8 cellular contexts compared by ENCODE assay signal in the genomic region with DNA sequence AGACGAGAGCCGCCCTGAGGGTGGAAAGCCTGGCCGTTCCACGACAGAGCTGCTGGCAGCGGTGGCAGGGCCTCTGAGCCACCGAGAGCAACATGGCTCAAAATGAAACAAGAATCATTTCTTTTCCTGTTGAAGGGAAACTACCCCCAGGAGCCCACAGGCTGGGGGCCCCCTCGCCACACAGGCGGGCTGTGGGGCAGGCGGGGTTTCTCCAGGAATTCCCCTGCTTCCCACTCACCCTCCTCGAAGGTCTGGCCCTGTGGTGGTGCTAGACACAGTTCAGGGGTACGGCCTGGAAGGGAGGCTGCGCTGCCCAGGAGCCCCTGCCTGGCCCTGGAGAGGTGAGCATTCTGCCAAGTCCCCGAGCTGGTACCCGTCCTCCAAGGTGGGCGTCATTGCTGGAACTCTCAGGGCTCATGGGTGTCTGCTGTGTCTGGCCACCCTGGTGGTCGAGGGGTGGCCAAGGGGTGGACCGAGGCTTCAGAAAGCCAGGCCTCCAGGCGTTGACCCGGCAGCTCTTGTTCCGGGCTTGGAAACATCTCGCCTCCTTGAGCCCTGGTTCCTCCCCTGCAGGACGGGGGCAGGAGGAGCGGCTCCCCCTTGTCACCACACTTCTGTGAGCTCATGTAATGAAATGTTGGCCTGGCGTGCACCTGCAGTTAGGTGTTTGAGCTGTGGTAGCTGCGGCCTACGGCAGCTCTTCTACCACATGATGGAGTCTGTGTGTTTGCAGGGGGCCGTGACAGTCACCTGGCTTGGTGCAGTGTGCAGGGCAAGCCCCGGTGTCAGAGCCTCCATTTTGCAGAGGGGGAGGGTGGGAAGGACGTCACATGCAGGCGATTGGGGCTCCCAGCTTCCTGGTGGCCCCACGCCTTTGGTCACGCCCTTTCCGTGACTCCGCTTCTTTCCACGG.
DNase-seq lines count a peak whose midpoint lies in the region; ATAC-seq and TF ChIP-seq lines count a peak whose summit lies in the region.

No MANE protein-coding gene starts in this region.

- H3K36me3 ChIP-seq in thymus (ENCODE audit: control insufficient read depth, insufficient read depth), result no peaks in the 10 kb centered on the region

- DNase-seq in activated CD4-positive, alpha-beta T cell treated with anti-CD3 and anti-CD28 coated beads for 48 hours, result peak; percentile 85
- DNase-seq in glomerular visceral epithelial cell (ENCODE audit: extremely low spot score) (peak; percentile 61), amygdala (lab: John Stamatoyannopoulos, UW) (no peak), middle frontal gyrus (ENCODE audit: extremely low spot score, low spot score) (no peak), NCI-H1694 treated with DMSO at 0.1 percent for 48 hours (lab: John Stamatoyannopoulos, UW) (no peak)

- peak; percentile 36 for ATAC-seq in HG02763 (IDR thresholded peaks at IDR 0.05; ENCODE audit: unreplicated experiment)

- 55% methylated on average over 35 of the region's 35 CpGs for WGBS in thymus

- H3K27me3 ChIP-seq in thymus (ENCODE audit: control insufficient read depth, insufficient read depth), result no peaks in the 10 kb centered on the region

- no peaks in the 10 kb centered on the region for H3K9me3 ChIP-seq in thymus (ENCODE audit: control insufficient read depth)

- peak; percentile 56 for TF ChIP-seq POLR2A in GM15510 (IDR thresholded peaks at IDR 0.05; ENCODE audit: borderline replicate concordance, extremely low read depth, insufficient read length)

- peak overlapping the region; percentile 62 for H3K27ac ChIP-seq in thymus (ENCODE audit: low read depth)

- H3K4me3 ChIP-seq in thymus (ENCODE audit: low read length), result no peak overlapping the region

- peaks cover 17% of the 10 kb centered on the region for H3K4me1 ChIP-seq in thymus (ENCODE audit: control insufficient read depth, insufficient read depth, low read length)

Comparison
In these comparisons a context has a peak if more than half of its experiments do, and no peak if none do; other contexts are left out.
1. DNase-seq: peak in activated CD4-positive, alpha-beta T cell treated with anti-CD3 and anti-CD28 coated beads for 48 hours (single experiment) and glomerular visceral epithelial cell (single experiment); none in amygdala (0 of 56), middle frontal gyrus (single experiment) and NCI-H1694 treated with DMSO at 0.1 percent for 48 hours (single experiment).